In the genomic region with DNA sequence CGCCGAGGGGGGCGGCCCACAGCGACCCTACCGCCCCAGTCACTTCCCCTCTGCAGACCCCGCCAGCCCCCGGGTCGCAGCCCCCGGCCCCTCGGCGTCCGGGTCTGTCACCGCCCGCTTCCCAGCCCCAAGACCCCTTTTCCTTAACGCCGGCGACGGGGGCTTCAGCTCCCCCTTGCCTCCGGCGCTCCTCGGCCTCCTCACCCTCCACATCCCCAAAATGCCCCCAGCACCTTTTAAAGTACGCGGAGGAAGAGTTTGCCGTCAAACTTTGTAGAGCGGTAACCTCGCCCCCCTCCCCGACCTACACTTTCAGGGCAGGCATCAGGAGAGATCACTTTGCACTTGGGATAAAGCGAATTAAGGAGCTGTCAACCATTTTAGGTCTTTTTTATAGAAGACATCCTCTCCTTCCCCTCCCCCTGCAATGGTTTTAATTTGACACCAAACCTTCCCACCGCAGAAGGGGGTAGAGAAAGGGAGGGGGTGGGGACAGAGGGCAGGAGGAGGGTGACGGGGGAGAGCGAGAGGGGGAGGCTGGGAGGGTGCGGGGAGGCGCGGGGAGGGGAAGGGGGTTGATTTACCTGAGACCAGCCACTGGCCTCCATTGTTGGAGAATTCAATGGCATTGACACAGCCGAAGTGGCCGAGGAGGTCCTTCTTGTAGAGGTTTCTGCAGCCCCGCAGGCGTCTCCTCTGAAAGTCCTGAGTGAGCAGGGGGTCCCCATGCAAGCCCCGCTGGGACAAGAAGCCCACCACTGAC, we compare ENCODE assay signal across 8 cellular contexts. TPM values are rescaled to one million over a fixed set of nuclear protein-coding genes. Genes with fewer than 3 reads are reported as not detected.
DNase-seq lines count a peak whose midpoint lies in the region; ATAC-seq and TF ChIP-seq lines count a peak whose summit lies in the region.

No MANE protein-coding gene starts in this region.

- H3K4me1 Mint-ChIP-seq in HFFc6 (ENCODE audit: low read depth) = peaks cover 43% of the 10 kb centered on the region
- peaks cover 44% of the 10 kb centered on the region for H3K4me1 Mint-ChIP-seq in osteocyte (ENCODE audit: unreplicated experiment)

- peak overlapping the region; percentile 85 for H3K27ac Mint-ChIP-seq in HFFc6
- peak overlapping the region; percentile 88 for H3K27ac Mint-ChIP-seq in osteocyte (ENCODE audit: unreplicated experiment)

- H3K36me3 Mint-ChIP-seq in HFFc6 (ENCODE audit: low read depth) (peaks cover 12% of the 10 kb centered on the region), osteocyte (ENCODE audit: unreplicated experiment) (peaks cover 8% of the 10 kb centered on the region)

- TF ChIP-seq CTCF in HFFc6 (IDR thresholded peaks at IDR 0.05) (no peak), osteocyte (IDR thresholded peaks at IDR 0.05) (no peak)

- H3K9me3 Mint-ChIP-seq in HFFc6 = no peaks in the 10 kb centered on the region
- no peaks in the 10 kb centered on the region for H3K9me3 Mint-ChIP-seq in osteocyte (ENCODE audit: unreplicated experiment)

- peak overlapping the region; percentile 92 for H3K4me3 Mint-ChIP-seq in HFFc6
- H3K4me3 Mint-ChIP-seq in osteocyte (ENCODE audit: unreplicated experiment) = peak overlapping the region; percentile 88

- ATAC-seq in GM19463 (IDR thresholded peaks at IDR 0.05; ENCODE audit: unreplicated experiment) (no peak), GM19397 (IDR thresholded peaks at IDR 0.05; ENCODE audit: unreplicated experiment) (no peak)

- H3K27me3 Mint-ChIP-seq in HFFc6 (ENCODE audit: insufficient read depth) (peaks cover 3% of the 10 kb centered on the region; the same call in 1 of the 2 replicates), osteocyte (ENCODE audit: unreplicated experiment) (no peaks in the 10 kb centered on the region)

- DNase-seq in EH (ENCODE audit: low read depth) (peak; percentile 55), HFFc6 (no peak), NOMO-1 treated with dmso at 0.1 percent for 144 hours (lab: John Stamatoyannopoulos, UW; ENCODE audit: unreplicated experiment) (peak; percentile 16), activated gamma-delta T cell treated with Interleukin-2 at 50 U/mL for 16 hours (peak; percentile 46), foreskin melanocyte (peak; percentile 17), osteocyte (ENCODE audit: extremely low spot score, unreplicated experiment) (no peak)

RNA-seq across cellular contexts. Expression of a gene that starts 0.6 kb away (rescaled TPM):
- 10 to 100 TPM; 23.4 to 34.7 (median 27.0) TPM for total RNA-seq in HFFc6 (2021; fragmentation: NEBNext Ultra II Directional; extraction: Animal tissue kit (Norgen Biotek cat#: 25700))
- total RNA-seq in osteocyte = 49.5 and 56.1 TPM in 2 replicates

RNA-seq across cellular contexts. Expression of a gene that starts 38.9 kb away (rescaled TPM):
- 10 to 100 TPM; 13.8 to 19.2 (median 15.2) TPM for total RNA-seq in HFFc6 (2021; fragmentation: NEBNext Ultra II Directional; extraction: Animal tissue kit (Norgen Biotek cat#: 25700))
- 32.9 and 44.3 TPM in 2 replicates for total RNA-seq in osteocyte

Comparison
In these comparisons a context has a peak if more than half of its experiments do, and no peak if none do; other contexts are left out.
1. DNase-seq: peak in EH (single experiment), NOMO-1 treated with dmso at 0.1 percent for 144 hours (single experiment), activated gamma-delta T cell treated with Interleukin-2 at 50 U/mL for 16 hours (single experiment) and foreskin melanocyte (single experiment); none in HFFc6 (single experiment) and osteocyte (single experiment).